Comparison of ENCODE assay signal across 18 cellular contexts in genomic region chr2:29455202-29455885, GRCh38.
DNase-seq lines count a peak whose midpoint lies in the region; TF ChIP-seq lines count a peak whose summit lies in the region.
"Had no signal": no experiment of that assay in that cellular context is flagged by ENCODE, and none has a peak within 500 bp of the region (broad histone marks: within the 10 kb centered on the region; RNA-seq: fewer than 3 reads in every experiment).

No MANE protein-coding gene starts in this region.

- no peaks in the 10 kb centered on the region for H3K36me3 Mint-ChIP-seq in HFFc6 (ENCODE audit: low read depth)
- H3K36me3 Mint-ChIP-seq: CD4-positive, CD25-positive, alpha-beta regulatory T cell had no signal

- H3K36me3 ChIP-seq in SK-N-MC (ENCODE audit: insufficient read depth, low read length), result no peaks in the 10 kb centered on the region
- H3K36me3 ChIP-seq: right atrium auricular region, vagina had no signal

- H3K4me3 ChIP-seq in SK-N-MC, result peak overlapping the region; percentile 17; the same call in 1 of the 2 replicates
- H3K4me3 ChIP-seq in fibroblast of pulmonary artery (replicated peaks; ENCODE audit: low read depth, low read length), result no peak overlapping the region
- H3K4me3 ChIP-seq in skeletal muscle cell (ENCODE audit: low read depth, low read length), result no peak overlapping the region
- H3K4me3 ChIP-seq: body of pancreas, right atrium auricular region, vagina had no signal

- no peak overlapping the region for H3K9ac ChIP-seq in SK-N-MC (ENCODE audit: insufficient read length)

- peak overlapping the region; percentile 47; the same call in 1 of the 2 replicates for H3K4me3 Mint-ChIP-seq in HFFc6
- H3K4me3 Mint-ChIP-seq: CD4-positive, CD25-positive, alpha-beta regulatory T cell had no signal

- no peak overlapping the region for H3K27ac ChIP-seq in SK-N-MC
- H3K27ac ChIP-seq: body of pancreas, right atrium auricular region, vagina had no signal

- DNase-seq in HFFc6 (peak; percentile 1), SK-N-MC (ENCODE audit: low read depth, low spot score) (no peak), fibroblast of pulmonary artery (ENCODE audit: low read depth) (peak; percentile 1), skeletal muscle cell (ENCODE audit: low read depth) (peak; percentile 36), AML-193 (lab: John Stamatoyannopoulos, UW) (no peak), OCI-M1 (lab: John Stamatoyannopoulos, UW) (no peak)
- no peak for DNase-seq in stimulated activated naive CD4-positive, alpha-beta T cell (lab: John Stamatoyannopoulos, UW)
- no peak for DNase-seq in central memory CD4-positive, alpha-beta T cell
- DNase-seq: activated effector memory CD4-positive, alpha-beta T cell treated with Interleukin-2 at 50 U/mL for 16 hours; body of pancreas; CD4-positive, CD25-positive, alpha-beta regulatory T cell; IMR-90; NCI-H1436 treated with DMSO at 0.1 percent for 48 hours; NCI-H748 treated with DMSO at 0.1 percent for 48 hours; stimulated activated CD4-positive, alpha-beta T cell treated with anti-CD3 and anti-CD28 coated beads, Interleukin-4, amount 100 ng/mL, for 24 hours; T1000 had no signal

- H3K9me3 Mint-ChIP-seq in HFFc6, result no peaks in the 10 kb centered on the region

- no peaks in the 10 kb centered on the region for H3K9me3 ChIP-seq in SK-N-MC (ENCODE audit: low read depth, low read length)
- H3K9me3 ChIP-seq: body of pancreas, right atrium auricular region, vagina had no signal

- TF ChIP-seq CTCF in HFFc6 (IDR thresholded peaks at IDR 0.05) (no peak), fibroblast of pulmonary artery (IDR thresholded peaks at IDR 0.05; ENCODE audit: low read length, missing control alignments) (no peak)

- H3K27ac Mint-ChIP-seq in HFFc6, result peak overlapping the region; percentile 25; the same call in 1 of the 2 replicates

- H3K4me1 Mint-ChIP-seq in HFFc6 (ENCODE audit: low read depth), result peaks cover 31% of the 10 kb centered on the region
- H3K4me1 Mint-ChIP-seq: CD4-positive, CD25-positive, alpha-beta regulatory T cell had no signal

- H3K27me3 Mint-ChIP-seq in HFFc6 (ENCODE audit: insufficient read depth), result no peaks in the 10 kb centered on the region; the same call in 1 of the 2 replicates

Comparison
In these comparisons a context has a peak if more than half of its experiments do, and no peak if none do; other contexts are left out.
1. DNase-seq: peak in HFFc6 (single experiment), fibroblast of pulmonary artery (single experiment) and skeletal muscle cell (single experiment); none in SK-N-MC (single experiment), AML-193 (0 of 2), stimulated activated naive CD4-positive, alpha-beta T cell (0 of 6), central memory CD4-positive, alpha-beta T cell (single experiment) and OCI-M1 (single experiment).